ENCODE assay signal across 1 cellular context in genomic region chr7:5525271-5526189, GRCh38.
TF ChIP-seq lines count a peak whose summit lies in the region.

No MANE protein-coding gene starts in this region.

TF ChIP-seq in K562, 482 proteins besides CTCF, POLR2A, EP300 and RAD21 (continued from another document and continues in another):
- 0 out of 2 replicates have a peak, but pooled peaks have one; percentile 18 for TF ChIP-seq NKRF (IDR thresholded peaks at IDR 0.05; ENCODE audit: borderline replicate concordance)
- no peak for TF ChIP-seq DLX4 (CRISPR knock-in tag; IDR thresholded peaks at IDR 0.05)
- peak; percentile 79; the same call in 1 of the 2 replicates for TF ChIP-seq HBP1 (CRISPR knock-in tag; IDR thresholded peaks at IDR 0.05)
- no peak for TF ChIP-seq MCM7 (IDR thresholded peaks at IDR 0.05)
- no peak for TF ChIP-seq ZNF79 (CRISPR knock-in tag; IDR thresholded peaks at IDR 0.05; ENCODE audit: low read depth)
- peak in 1 of 2 experiments; percentile 28; a peak in 2 of 4 replicates for TF ChIP-seq ZMIZ1 (IDR thresholded peaks at IDR 0.05; ENCODE audit: low read depth in 2 of 2, low read length in 2 of 2)
- peak; percentile 86 for TF ChIP-seq NR2C2 (CRISPR knock-in tag; IDR thresholded peaks at IDR 0.05)
- no peak for TF ChIP-seq NR2C2 (tag; IDR thresholded peaks at IDR 0.05)
- no peak for TF ChIP-seq ZNF175 (CRISPR knock-in tag; IDR thresholded peaks at IDR 0.05; ENCODE audit: low read depth)
- no peak for TF ChIP-seq ASH1L (IDR thresholded peaks at IDR 0.05; ENCODE audit: borderline replicate concordance, low read depth, partially characterized antibody)
- TF ChIP-seq CHCHD3 (CRISPR knock-in tag; IDR thresholded peaks at IDR 0.05), result no peak
- TF ChIP-seq ZNF511 (CRISPR knock-in tag; IDR thresholded peaks at IDR 0.05), result peak; percentile 56; the same call in 1 of the 2 replicates
- TF ChIP-seq NFXL1 (CRISPR knock-in tag; IDR thresholded peaks at IDR 0.05), result peak; percentile 27; the same call in 1 of the 2 replicates
- no peak for TF ChIP-seq ZNF707 (CRISPR knock-in tag; conservative IDR thresholded peaks at IDR 0.05)
- TF ChIP-seq ZBED1 (IDR thresholded peaks at IDR 0.05), result peak; percentile 82; the same call in 1 of the 2 replicates
- peak; percentile 74 for TF ChIP-seq EWSR1 (IDR thresholded peaks at IDR 0.05; ENCODE audit: borderline replicate concordance, low read depth, partially characterized antibody)
- TF ChIP-seq NCOR1 (IDR thresholded peaks at IDR 0.05), result peak; percentile 54; the same call in 1 of the 2 replicates
- TF ChIP-seq ZNF583 (CRISPR knock-in tag; IDR thresholded peaks at IDR 0.05), result no peak
- TF ChIP-seq ZNF444 (CRISPR knock-in tag; IDR thresholded peaks at IDR 0.05), result 0 out of 2 replicates have a peak, but pooled peaks have one; percentile 21
- peak; percentile 45; the same call in 1 of the 2 replicates for TF ChIP-seq ZNF551 (CRISPR knock-in tag; IDR thresholded peaks at IDR 0.05)
- no peak for TF ChIP-seq ZNF699 (CRISPR knock-in tag; IDR thresholded peaks at IDR 0.05; ENCODE audit: insufficient replicate concordance)
- no peak for TF ChIP-seq GATAD2A (IDR thresholded peaks at IDR 0.05)
- TF ChIP-seq USF1 (CRISPR knock-in tag; IDR thresholded peaks at IDR 0.05), result peak; percentile 17; the same call in 1 of the 2 replicates
- TF ChIP-seq HLTF (IDR thresholded peaks at IDR 0.05), result no peak
- no peak for TF ChIP-seq ZSCAN29 (IDR thresholded peaks at IDR 0.05)
- peak in 1 of 2 experiments; percentile 47; a peak in 2 of 4 replicates for TF ChIP-seq MAZ (CRISPR knock-in tag; conservative IDR thresholded peaks at IDR 0.05 in 1 of 2, IDR thresholded peaks at IDR 0.05 in 1 of 2)
- TF ChIP-seq ZNF609 (CRISPR knock-in tag; IDR thresholded peaks at IDR 0.05; ENCODE audit: borderline replicate concordance), result peak; percentile 82
- TF ChIP-seq REST (CRISPR knock-in tag; IDR thresholded peaks at IDR 0.05; ENCODE audit: low read depth), result no peak
- TF ChIP-seq E2F1 (CRISPR knock-in tag; IDR thresholded peaks at IDR 0.05), result peak; percentile 85; the same call in 1 of the 2 replicates
- no peak for TF ChIP-seq ZBTB8A (IDR thresholded peaks at IDR 0.05; ENCODE audit: partially characterized antibody)
- no peak; the same call in 1 of the 2 replicates for TF ChIP-seq ZNF143 (CRISPR knock-in tag; IDR thresholded peaks at IDR 0.05)
- no peak for TF ChIP-seq E2F3 (CRISPR knock-in tag; IDR thresholded peaks at IDR 0.05)
- TF ChIP-seq MCM3 (IDR thresholded peaks at IDR 0.05), result no peak
- 0 out of 2 replicates have a peak, but pooled peaks have one; percentile 29 for TF ChIP-seq TFAP4 (CRISPR knock-in tag; IDR thresholded peaks at IDR 0.05; ENCODE audit: borderline replicate concordance)
- no peak for TF ChIP-seq CBX8 (IDR thresholded peaks at IDR 0.05; ENCODE audit: borderline replicate concordance, extremely low read depth, low read depth, low read length, poor library complexity, severe bottlenecking)
- no peak for TF ChIP-seq TAF15 (IDR thresholded peaks at IDR 0.05; ENCODE audit: low read depth, low read length)
- no peak for TF ChIP-seq ZNF507 (tag; conservative IDR thresholded peaks at IDR 0.05)
- no peak for TF ChIP-seq SIX5 (IDR thresholded peaks at IDR 0.05; ENCODE audit: borderline replicate concordance in 1 of 2, insufficient read depth in 1 of 2, low read depth in 1 of 2, low read length in 2 of 2)
- no peak for TF ChIP-seq CBX3 (IDR thresholded peaks at IDR 0.05; ENCODE audit: borderline replicate concordance in 1 of 2, low read length in 2 of 2)
- no peak for TF ChIP-seq PURB (CRISPR knock-in tag; IDR thresholded peaks at IDR 0.05; ENCODE audit: low read depth)
- TF ChIP-seq TRIM24 (IDR thresholded peaks at IDR 0.05), result no peak
- no peak for TF ChIP-seq RFX7 (CRISPR knock-in tag; IDR thresholded peaks at IDR 0.05)
- no peak for TF ChIP-seq SMARCA4 (IDR thresholded peaks at IDR 0.05)
- TF ChIP-seq TOE1 (IDR thresholded peaks at IDR 0.05; ENCODE audit: borderline replicate concordance), result no peak
- TF ChIP-seq TOE1 (CRISPR knock-in tag; IDR thresholded peaks at IDR 0.05; ENCODE audit: borderline replicate concordance, low read depth), result peak; percentile 98; the same call in 1 of the 2 replicates
- no peak for TF ChIP-seq ZC3H8 (IDR thresholded peaks at IDR 0.05)
